1 cellular context compared by ENCODE assay signal in genomic region chr17:73203135-73203787, GRCh38.
TF ChIP-seq lines count a peak whose summit lies in the region.

No MANE protein-coding gene starts in this region.

TF ChIP-seq in HepG2, 621 proteins besides CTCF, POLR2A, EP300 and RAD21 (continued from another document and continues in another):
- peak in 1 of 2 experiments; percentile 17; a peak in 1 of 4 replicates for TF ChIP-seq REST (IDR thresholded peaks at IDR 0.05; ENCODE audit: borderline replicate concordance in 1 of 2, low read depth in 1 of 2, low read length in 2 of 2)
- peak; percentile 32; the same call in 1 of the 2 replicates for TF ChIP-seq ZBTB25 (CRISPR knock-in tag; IDR thresholded peaks at IDR 0.05)
- TF ChIP-seq SOX5 (CRISPR knock-in tag; IDR thresholded peaks at IDR 0.05; ENCODE audit: borderline replicate concordance) = peak; percentile 90
- TF ChIP-seq ZHX1 (CRISPR knock-in tag; IDR thresholded peaks at IDR 0.05; ENCODE audit: low read depth) = 0 out of 2 replicates have a peak, but pooled peaks have one; percentile 21
- no peak for TF ChIP-seq ZFP36L2 (CRISPR knock-in tag; IDR thresholded peaks at IDR 0.05)
- peak; percentile 50 for TF ChIP-seq ELF1 (CRISPR knock-in tag; IDR thresholded peaks at IDR 0.05)
- no peak for TF ChIP-seq E2F5 (CRISPR knock-in tag; conservative IDR thresholded peaks at IDR 0.05)
- TF ChIP-seq SALL2 (CRISPR knock-in tag; IDR thresholded peaks at IDR 0.05) = 0 out of 2 replicates have a peak, but pooled peaks have one; percentile 56
- peak; percentile 42; the same call in 1 of the 2 replicates for TF ChIP-seq NR2F2 (IDR thresholded peaks at IDR 0.05; ENCODE audit: borderline replicate concordance, low read depth)
- no peak for TF ChIP-seq NR2C2 (CRISPR knock-in tag; IDR thresholded peaks at IDR 0.05; ENCODE audit: borderline replicate concordance)
- TF ChIP-seq ZNF713 (CRISPR knock-in tag; IDR thresholded peaks at IDR 0.05) = no peak
- TF ChIP-seq TFAP4 (IDR thresholded peaks at IDR 0.05; ENCODE audit: borderline replicate concordance, low read depth) = peak; percentile 15; the same call in 1 of the 2 replicates
- no peak for TF ChIP-seq RFX3 (CRISPR knock-in tag; IDR thresholded peaks at IDR 0.05)
- no peak; the same call in 1 of the 2 replicates for TF ChIP-seq PITX1 (CRISPR knock-in tag; IDR thresholded peaks at IDR 0.05)
- peak; percentile 87; the same call in 1 of the 2 replicates for TF ChIP-seq ZBTB43 (CRISPR knock-in tag; conservative IDR thresholded peaks at IDR 0.05)
- peak; percentile 73; the same call in 1 of the 2 replicates for TF ChIP-seq ZNF503 (CRISPR knock-in tag; IDR thresholded peaks at IDR 0.05)
- TF ChIP-seq GATA4 (IDR thresholded peaks at IDR 0.05; ENCODE audit: borderline replicate concordance, low read depth) = no peak
- no peak for TF ChIP-seq ZNF570 (CRISPR knock-in tag; IDR thresholded peaks at IDR 0.05; ENCODE audit: borderline replicate concordance)
- TF ChIP-seq ZBTB26 (CRISPR knock-in tag; IDR thresholded peaks at IDR 0.05; ENCODE audit: borderline replicate concordance) = 0 out of 2 replicates have a peak, but pooled peaks have one; percentile 14
- peak; percentile 16; the same call in 1 of the 2 replicates for TF ChIP-seq ZNF878 (CRISPR knock-in tag; IDR thresholded peaks at IDR 0.05)
- TF ChIP-seq ZSCAN25 (CRISPR knock-in tag; IDR thresholded peaks at IDR 0.05) = 0 out of 2 replicates have a peak, but pooled peaks have one; percentile 2
- TF ChIP-seq ELF3 (CRISPR knock-in tag; IDR thresholded peaks at IDR 0.05) = peak; percentile 85
- TF ChIP-seq FOXP1 (IDR thresholded peaks at IDR 0.05) = no peak
- peak; percentile 19 for TF ChIP-seq FOXP1 (CRISPR knock-in tag; IDR thresholded peaks at IDR 0.05)
- 0 out of 2 replicates have a peak, but pooled peaks have one; percentile 14 for TF ChIP-seq GATAD1 (CRISPR knock-in tag; IDR thresholded peaks at IDR 0.05)
- no peak for TF ChIP-seq PAWR (CRISPR knock-in tag; IDR thresholded peaks at IDR 0.05; ENCODE audit: borderline replicate concordance)
- 0 out of 2 replicates have a peak, but pooled peaks have one; percentile 18 for TF ChIP-seq CBFB (CRISPR knock-in tag; IDR thresholded peaks at IDR 0.05)
- TF ChIP-seq CEBPG (CRISPR knock-in tag; IDR thresholded peaks at IDR 0.05) = peak; percentile 15
- peak; percentile 77 for TF ChIP-seq FOXA3 (CRISPR knock-in tag; IDR thresholded peaks at IDR 0.05)
- peak; percentile 10; the same call in 1 of the 2 replicates for TF ChIP-seq WIZ (CRISPR knock-in tag; IDR thresholded peaks at IDR 0.05)
- TF ChIP-seq ETV5 (CRISPR knock-in tag; IDR thresholded peaks at IDR 0.05; ENCODE audit: borderline replicate concordance) = peak; percentile 85
- TF ChIP-seq FOSL1 (CRISPR knock-in tag; IDR thresholded peaks at IDR 0.05; ENCODE audit: borderline replicate concordance) = peak; percentile 48; the same call in 1 of the 2 replicates
- TF ChIP-seq REL (CRISPR knock-in tag; conservative IDR thresholded peaks at IDR 0.05) = no peak
- peak; percentile 70; the same call in 1 of the 2 replicates for TF ChIP-seq ZKSCAN8 (CRISPR knock-in tag; IDR thresholded peaks at IDR 0.05; ENCODE audit: borderline replicate concordance)
- no peak for TF ChIP-seq FOXA1 (IDR thresholded peaks at IDR 0.05)
- 0 out of 2 replicates have a peak, but pooled peaks have one; percentile 57 for TF ChIP-seq FOXA1 (CRISPR knock-in tag; IDR thresholded peaks at IDR 0.05)
- TF ChIP-seq HMG20A (CRISPR knock-in tag; IDR thresholded peaks at IDR 0.05; ENCODE audit: borderline replicate concordance) = peak; percentile 80; the same call in 1 of the 2 replicates
- TF ChIP-seq ZNF44 (CRISPR knock-in tag; IDR thresholded peaks at IDR 0.05) = no peak
- TF ChIP-seq MAX (IDR thresholded peaks at IDR 0.05) = peak; percentile 48; the same call in 1 of the 2 replicates
- TF ChIP-seq PPARG (CRISPR knock-in tag; conservative IDR thresholded peaks at IDR 0.05) = peak; percentile 61
- peak; percentile 92 for TF ChIP-seq HNF4G (IDR thresholded peaks at IDR 0.05; ENCODE audit: borderline replicate concordance, low read depth, low read length)
- TF ChIP-seq HNF4G (CRISPR knock-in tag; IDR thresholded peaks at IDR 0.05; ENCODE audit: borderline replicate concordance, low read depth) = peak; percentile 54; the same call in 1 of the 2 replicates
- no peak for TF ChIP-seq FIP1L1 (IDR thresholded peaks at IDR 0.05; ENCODE audit: borderline replicate concordance, insufficient read depth, low read depth, low read length)
